In the genomic region with DNA sequence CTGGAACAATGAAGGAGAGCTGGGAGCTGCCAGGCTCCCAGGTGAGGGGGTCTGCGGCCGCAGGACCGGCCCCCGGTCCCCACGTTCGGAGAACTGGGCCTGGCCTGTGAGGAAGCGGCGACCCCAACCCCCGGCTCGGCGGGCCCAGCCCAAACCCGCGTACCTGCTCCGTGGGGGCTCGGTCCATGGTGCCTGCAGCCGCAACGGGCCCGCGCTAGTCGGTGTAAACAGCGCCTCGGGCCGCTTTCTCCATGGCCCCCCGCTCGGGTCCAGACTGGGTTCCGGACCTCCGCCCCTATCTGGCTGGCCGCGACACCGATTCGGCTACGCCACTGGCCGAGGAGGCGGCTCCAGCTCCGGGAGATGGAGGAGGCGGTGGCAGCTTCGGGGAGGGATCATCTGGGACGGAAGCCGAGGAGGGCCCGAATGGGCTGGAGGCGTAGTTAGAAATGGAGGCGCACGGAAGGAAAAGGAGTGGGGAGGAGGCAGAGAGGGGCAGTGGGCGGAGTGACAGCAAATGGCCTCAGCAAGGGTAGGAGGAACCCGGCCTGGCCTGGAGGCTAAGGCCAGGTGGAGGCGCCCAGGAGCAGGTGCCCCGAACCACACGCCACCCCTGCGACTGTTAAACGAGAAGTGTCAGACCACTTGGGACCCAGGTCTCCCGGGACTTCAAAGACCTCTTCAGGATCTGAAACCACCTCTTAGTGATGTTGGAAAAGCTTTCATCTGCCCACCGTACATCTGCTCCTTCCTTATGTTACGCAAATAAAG, we compare ENCODE assay signal across 8 cellular contexts. TPM values are rescaled to one million over a fixed set of nuclear protein-coding genes. Genes with fewer than 3 reads are reported as not detected.
DNase-seq lines count a peak whose midpoint lies in the region; ATAC-seq, FAIRE-seq and TF ChIP-seq lines count a peak whose summit lies in the region.

A gene with protein sequence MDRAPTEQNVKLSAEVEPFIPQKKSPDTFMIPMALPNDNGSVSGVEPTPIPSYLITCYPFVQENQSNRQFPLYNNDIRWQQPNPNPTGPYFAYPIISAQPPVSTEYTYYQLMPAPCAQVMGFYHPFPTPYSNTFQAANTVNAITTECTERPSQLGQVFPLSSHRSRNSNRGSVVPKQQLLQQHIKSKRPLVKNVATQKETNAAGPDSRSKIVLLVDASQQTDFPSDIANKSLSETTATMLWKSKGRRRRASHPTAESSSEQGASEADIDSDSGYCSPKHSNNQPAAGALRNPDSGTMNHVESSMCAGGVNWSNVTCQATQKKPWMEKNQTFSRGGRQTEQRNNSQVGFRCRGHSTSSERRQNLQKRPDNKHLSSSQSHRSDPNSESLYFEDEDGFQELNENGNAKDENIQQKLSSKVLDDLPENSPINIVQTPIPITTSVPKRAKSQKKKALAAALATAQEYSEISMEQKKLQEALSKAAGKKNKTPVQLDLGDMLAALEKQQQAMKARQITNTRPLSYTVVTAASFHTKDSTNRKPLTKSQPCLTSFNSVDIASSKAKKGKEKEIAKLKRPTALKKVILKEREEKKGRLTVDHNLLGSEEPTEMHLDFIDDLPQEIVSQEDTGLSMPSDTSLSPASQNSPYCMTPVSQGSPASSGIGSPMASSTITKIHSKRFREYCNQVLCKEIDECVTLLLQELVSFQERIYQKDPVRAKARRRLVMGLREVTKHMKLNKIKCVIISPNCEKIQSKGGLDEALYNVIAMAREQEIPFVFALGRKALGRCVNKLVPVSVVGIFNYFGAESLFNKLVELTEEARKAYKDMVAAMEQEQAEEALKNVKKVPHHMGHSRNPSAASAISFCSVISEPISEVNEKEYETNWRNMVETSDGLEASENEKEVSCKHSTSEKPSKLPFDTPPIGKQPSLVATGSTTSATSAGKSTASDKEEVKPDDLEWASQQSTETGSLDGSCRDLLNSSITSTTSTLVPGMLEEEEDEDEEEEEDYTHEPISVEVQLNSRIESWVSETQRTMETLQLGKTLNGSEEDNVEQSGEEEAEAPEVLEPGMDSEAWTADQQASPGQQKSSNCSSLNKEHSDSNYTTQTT (minus strand): TSS at position 334 of the 771 bp plus-strand sequence. CDS start 147 bp downstream, at position 187.

- DNase-seq in GM12892 (ENCODE audit: insufficient read length) (peak; percentile 81), NCI-H1436 (lab: John Stamatoyannopoulos, UW) (peak; percentile 90), T-helper 1 cell (peak; percentile 80 to 90 (median 86)), amniotic epithelial cell (ENCODE audit: low read depth) (peak; percentile 94), left cardiac atrium (peak; percentile 95), progenitor cell of endocrine pancreas (ENCODE audit: low spot score, unreplicated experiment) (peak; percentile 88), ureter (ENCODE audit: low spot score) (peak; percentile 95)

- TF ChIP-seq CTCF in progenitor cell of endocrine pancreas (IDR thresholded peaks at IDR 0.05; ENCODE audit: unreplicated experiment): peak; percentile 66

- H3K4me1 Mint-ChIP-seq in progenitor cell of endocrine pancreas (ENCODE audit: low read depth): peaks cover 14% of the 10 kb centered on the region

- FAIRE-seq in GM12892 (lab: Jason Lieb, UNC): peak; percentile 98

- H3K9me3 Mint-ChIP-seq in progenitor cell of endocrine pancreas (ENCODE audit: low read depth): no peaks in the 10 kb centered on the region

- H3K4me3 Mint-ChIP-seq in progenitor cell of endocrine pancreas (ENCODE audit: low read depth): peak within 1 kb of the TSS; percentile 94

- peaks cover 1% of the 10 kb centered on the region for H3K36me3 Mint-ChIP-seq in progenitor cell of endocrine pancreas (ENCODE audit: insufficient read depth)

- H3K27ac Mint-ChIP-seq in progenitor cell of endocrine pancreas: peak within 1 kb of the TSS; percentile 98

- peak; percentile 92 for ATAC-seq in HG02840 (IDR thresholded peaks at IDR 0.05; ENCODE audit: low FRiP score, unreplicated experiment)
- peak; percentile 98 to 99 for ATAC-seq in left cardiac atrium

- intact Hi-C loops in left cardiac atrium (cut with DNase I): loop anchor here in 1 of 2 donors (5.0 to 10.0 kb wide), 2 partner anchors 101 to 379 kb away; partner anchors contain the start of gene FGF7

- TF ChIP-seq POLR2A in GM12892 (IDR thresholded peaks at IDR 0.05; ENCODE audit: low read depth, low read length): peak; percentile 73; the same call in 1 of the 2 replicates

- H3K27me3 Mint-ChIP-seq in progenitor cell of endocrine pancreas: no peaks in the 10 kb centered on the region

RNA-seq across cellular contexts. Expression of the gene that starts here (rescaled TPM):
- polyA plus RNA-seq in GM12892 (2012; ENCODE audit: missing spikeins): 12.4 TPM
- 10 to 100 TPM; 30.5 to 35.0 TPM for total RNA-seq in left cardiac atrium
- 54.3 and 55.0 TPM in 2 replicates for total RNA-seq in progenitor cell of endocrine pancreas
- 72.3 TPM for total RNA-seq in ureter

Comparison
In these comparisons a context has a peak if more than half of its experiments do, and no peak if none do; other contexts are left out.
1. Peak in every context shown above with its lines: DNase-seq and ATAC-seq.